Comparison of ENCODE assay signal across 9 cellular contexts in the genomic region with DNA sequence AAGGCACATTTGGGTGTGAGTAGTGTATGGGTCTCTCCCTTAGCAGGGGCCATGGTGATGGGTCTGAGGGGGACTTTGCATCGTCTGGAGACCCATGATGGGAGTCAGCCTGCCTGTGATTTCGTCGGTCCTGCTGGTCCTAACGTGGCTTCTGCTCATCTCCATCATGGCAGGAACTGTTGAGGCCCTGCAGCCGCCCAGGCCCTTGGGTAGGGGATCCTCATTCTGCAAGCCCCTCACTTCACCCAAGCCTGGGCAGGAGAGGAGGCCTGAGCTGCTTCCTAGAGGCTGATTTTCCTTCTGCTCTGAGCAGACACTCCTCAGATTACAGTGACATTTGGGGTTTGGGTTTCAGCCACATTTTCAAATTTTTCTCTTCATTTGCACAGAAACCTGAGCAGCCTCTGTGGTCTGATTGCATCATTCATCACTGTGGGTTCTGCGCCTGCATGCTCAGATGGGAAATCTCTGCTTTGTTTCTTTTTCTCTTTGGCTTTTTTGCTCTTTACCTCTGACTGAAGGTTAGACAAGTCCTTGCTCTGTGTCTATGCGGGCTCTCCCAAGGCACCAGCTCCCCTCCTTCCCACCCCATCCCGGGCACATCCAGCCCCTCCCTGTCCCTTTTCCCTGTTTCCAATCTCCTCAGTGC.
DNase-seq lines count a peak whose midpoint lies in the region; ATAC-seq, FAIRE-seq and TF ChIP-seq lines count a peak whose summit lies in the region.
"Had no signal": no experiment of that assay in that cellular context is flagged by ENCODE, and none has a peak within 500 bp of the region (broad histone marks: within the 10 kb centered on the region; RNA-seq: fewer than 3 reads in every experiment).

No MANE protein-coding gene starts in this region.

- H3K27me3 Mint-ChIP-seq in activated T-helper 2 cell treated with anti-CD3 and anti-CD28 coated beads, Interferon-gamma antibody, Interleukin-2, Interleukin-4, amounts not matched to agents 10 μg/mL and 5 μg/mL and 100 μg/mL, durations not matched to agents 14 hours and 24 hours and 36 hours (ENCODE audit: low read depth), result peaks cover 53% of the 10 kb centered on the region
- peaks cover 0 to 3% (median 0%) of the 10 kb centered on the region in 3 donors for H3K27me3 Mint-ChIP-seq in immature natural killer cell (ENCODE audit: low read depth in 3 of 3)

- H3K4me1 Mint-ChIP-seq in activated T-helper 2 cell treated with anti-CD3 and anti-CD28 coated beads, Interferon-gamma antibody, Interleukin-2, Interleukin-4, amounts not matched to agents 10 μg/mL and 5 μg/mL and 100 μg/mL, durations not matched to agents 14 hours and 24 hours and 36 hours (ENCODE audit: low read depth), result peaks cover 21% of the 10 kb centered on the region
- no peaks in the 10 kb centered on the region for H3K4me1 Mint-ChIP-seq in immature natural killer cell

- peak; percentile 58 for FAIRE-seq in GM12891 (lab: Jason Lieb, UNC)

- H3K9me3 Mint-ChIP-seq in activated T-helper 2 cell treated with anti-CD3 and anti-CD28 coated beads, Interferon-gamma antibody, Interleukin-2, Interleukin-4, amounts not matched to agents 10 μg/mL and 5 μg/mL and 100 μg/mL, durations not matched to agents 14 hours and 24 hours and 36 hours, result no peaks in the 10 kb centered on the region
- no peaks in the 10 kb centered on the region for H3K9me3 Mint-ChIP-seq in immature natural killer cell

- peak; percentile 92 for ATAC-seq in GM21515 (IDR thresholded peaks at IDR 0.05; ENCODE audit: unreplicated experiment)

- DNase-seq in GM12891 (ENCODE audit: insufficient read length, low spot score) (peak; percentile 45), HL-60 (ENCODE audit: low read depth in 1 of 2, low spot score in 1 of 2) (peak; percentile 32 to 74), posterior vena cava (ENCODE audit: low spot score) (peak; percentile 74), immature natural killer cell (no peak), lower leg skin (ENCODE audit: low spot score in 2 of 2) (no peak), NAMALWA (ENCODE audit: low spot score) (no peak)
- DNase-seq in activated T-helper 2 cell treated with anti-CD3 and anti-CD28 coated beads, Interferon-gamma antibody, Interleukin-2, Interleukin-4, amounts not matched to agents 10 μg/mL and 5 μg/mL and 100 μg/mL, durations not matched to agents 14 hours and 24 hours and 36 hours (ENCODE audit: low spot score), result peak; percentile 33

- peak overlapping the region; percentile 19 for H3K27ac Mint-ChIP-seq in activated T-helper 2 cell treated with anti-CD3 and anti-CD28 coated beads, Interferon-gamma antibody, Interleukin-2, Interleukin-4, amounts not matched to agents 10 μg/mL and 5 μg/mL and 100 μg/mL, durations not matched to agents 14 hours and 24 hours and 36 hours
- H3K27ac Mint-ChIP-seq in immature natural killer cell, result no peak overlapping the region

- 76 to 81% methylated on average over 8 of the region's 8 CpGs for WGBS in lower leg skin, 2 donors

- no peak for TF ChIP-seq CTCF in HL-60 (IDR thresholded peaks at IDR 0.05; ENCODE audit: insufficient read depth, low read length)
- TF ChIP-seq CTCF in lower leg skin (IDR thresholded peaks at IDR 0.05), result no peak

- no peak overlapping the region for H3K27ac ChIP-seq in HL-60 (replicated peaks)
- H3K27ac ChIP-seq: SJSA1 had no signal

- no peaks in the 10 kb centered on the region for H3K36me3 Mint-ChIP-seq in activated T-helper 2 cell treated with anti-CD3 and anti-CD28 coated beads, Interferon-gamma antibody, Interleukin-2, Interleukin-4, amounts not matched to agents 10 μg/mL and 5 μg/mL and 100 μg/mL, durations not matched to agents 14 hours and 24 hours and 36 hours (ENCODE audit: low read depth)
- no peaks in the 10 kb centered on the region for H3K36me3 Mint-ChIP-seq in immature natural killer cell

- TF ChIP-seq POLR2A in GM12891 (IDR thresholded peaks at IDR 0.05; ENCODE audit: low read depth, low read length) (no peak), lower leg skin (IDR thresholded peaks at IDR 0.05) (no peak)

- intact Hi-C loops in activated T-helper 2 cell treated with anti-CD3 and anti-CD28 coated beads, Interferon-gamma antibody, Interleukin-2, Interleukin-4, amounts not matched to agents 10 μg/mL and 5 μg/mL and 100 μg/mL, durations not matched to agents 14 hours and 24 hours and 36 hours (cut with micrococcal nuclease), result loop anchor here (1.0 to 5.0 kb wide), 4 partner anchors 89 to 302 kb away; no protein-coding TSS in a partner anchor
- intact Hi-C loops in posterior vena cava (cut with DNase I), result no loop called here
- intact Hi-C loops in lower leg skin (cut with DNase I; ENCODE audit: low total_unique reads), result no loop called here

- no peaks in the 10 kb centered on the region for H3K27me3 ChIP-seq in HL-60 (ENCODE audit: insufficient read depth, poor library complexity, severe bottlenecking)
- H3K27me3 ChIP-seq: SJSA1 had no signal

- H3K4me3 ChIP-seq in HL-60 (replicated peaks; ENCODE audit: insufficient read depth, low read length) (no peak overlapping the region), lower leg skin (ENCODE audit: low read depth, poor library complexity, severe bottlenecking) (no peak overlapping the region)
- H3K4me3 ChIP-seq: SJSA1 had no signal

- H3K4me3 Mint-ChIP-seq in activated T-helper 2 cell treated with anti-CD3 and anti-CD28 coated beads, Interferon-gamma antibody, Interleukin-2, Interleukin-4, amounts not matched to agents 10 μg/mL and 5 μg/mL and 100 μg/mL, durations not matched to agents 14 hours and 24 hours and 36 hours (ENCODE audit: low read depth), result peak overlapping the region; percentile 17
- H3K4me3 Mint-ChIP-seq in immature natural killer cell, result no peak overlapping the region

TF ChIP-seq in GM12891, 5 proteins besides CTCF, POLR2A, EP300 and RAD21:
- TF ChIP-seq PAX5 (IDR thresholded peaks at IDR 0.05; ENCODE audit: insufficient read depth, low read length, severe bottlenecking) (no peak), POU2F2 (IDR thresholded peaks at IDR 0.05; ENCODE audit: low read depth, low read length) (no peak), TAF1 (IDR thresholded peaks at IDR 0.05; ENCODE audit: low read depth, low read length) (no peak), POLR2AphosphoS5 (IDR thresholded peaks at IDR 0.05; ENCODE audit: low read depth, low read length) (no peak), SPI1 (IDR thresholded peaks at IDR 0.05; ENCODE audit: low read depth, low read length) (no peak)

Comparison
In these comparisons a context has a peak if more than half of its experiments do, and no peak if none do; other contexts are left out.
1. DNase-seq: peak in GM12891 (single experiment), HL-60 (2 of 2), activated T-helper 2 cell treated with anti-CD3 and anti-CD28 coated beads, Interferon-gamma antibody, Interleukin-2, Interleukin-4, amounts not matched to agents 10 μg/mL and 5 μg/mL and 100 μg/mL, durations not matched to agents 14 hours and 24 hours and 36 hours (single experiment) and posterior vena cava (single experiment); none in immature natural killer cell (0 of 3), lower leg skin (0 of 2) and NAMALWA (single experiment).